ENCODE assay signal across 1 cellular context in genomic region chr21:36699546-36700294, GRCh38.
TF ChIP-seq lines count a peak whose summit lies in the region.

No MANE protein-coding gene starts in this region.

TF ChIP-seq in HEK293, 187 proteins besides CTCF, POLR2A, EP300 and RAD21 (continued from another document):
- TF ChIP-seq ZBTB11 (tag by site-specific recombination; conservative IDR thresholded peaks at IDR 0.05; ENCODE audit: low read depth) (0 out of 2 replicates have a peak, but pooled peaks have one; percentile 17), YY2 (tag by site-specific recombination; IDR thresholded peaks at IDR 0.05) (peak; percentile 71; the same call in 1 of the 2 replicates), ZNF777 (tag by site-specific recombination; IDR thresholded peaks at IDR 0.05; ENCODE audit: borderline replicate concordance) (peak; percentile 73; the same call in 1 of the 2 replicates), ZNF514 (tag by site-specific recombination; IDR thresholded peaks at IDR 0.05) (no peak), ZBTB20 (tag by site-specific recombination; IDR thresholded peaks at IDR 0.05) (peak; percentile 30), ZBTB26 (tag by site-specific recombination; optimal IDR thresholded peaks at IDR 0.05) (peak; percentile 52), ZIC2 (tag by site-specific recombination; IDR thresholded peaks at IDR 0.05) (peak; percentile 9; the same call in 1 of the 2 replicates), YY1 (tag by site-specific recombination; IDR thresholded peaks at IDR 0.05) (peak; percentile 88)
- TF ChIP-seq, protein P1, sequence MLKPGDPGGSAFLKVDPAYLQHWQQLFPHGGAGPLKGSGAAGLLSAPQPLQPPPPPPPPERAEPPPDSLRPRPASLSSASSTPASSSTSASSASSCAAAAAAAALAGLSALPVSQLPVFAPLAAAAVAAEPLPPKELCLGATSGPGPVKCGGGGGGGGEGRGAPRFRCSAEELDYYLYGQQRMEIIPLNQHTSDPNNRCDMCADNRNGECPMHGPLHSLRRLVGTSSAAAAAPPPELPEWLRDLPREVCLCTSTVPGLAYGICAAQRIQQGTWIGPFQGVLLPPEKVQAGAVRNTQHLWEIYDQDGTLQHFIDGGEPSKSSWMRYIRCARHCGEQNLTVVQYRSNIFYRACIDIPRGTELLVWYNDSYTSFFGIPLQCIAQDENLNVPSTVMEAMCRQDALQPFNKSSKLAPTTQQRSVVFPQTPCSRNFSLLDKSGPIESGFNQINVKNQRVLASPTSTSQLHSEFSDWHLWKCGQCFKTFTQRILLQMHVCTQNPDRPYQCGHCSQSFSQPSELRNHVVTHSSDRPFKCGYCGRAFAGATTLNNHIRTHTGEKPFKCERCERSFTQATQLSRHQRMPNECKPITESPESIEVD (tag by site-specific recombination; IDR thresholded peaks at IDR 0.05): no peak
